ENCODE assay signal across 15 cellular contexts in genomic region chr7:98354052-98354451, GRCh38. TPM values are rescaled to one million over a fixed set of nuclear protein-coding genes. Genes with fewer than 3 reads are reported as not detected.
A peak's percentile ranks its signal among the peaks of the same experiment; 100 is the strongest.
DNase-seq lines count a peak whose midpoint lies in the region; ATAC-seq and TF ChIP-seq lines count a peak whose summit lies in the region.
"Had no signal": no experiment of that assay in that cellular context is flagged by ENCODE, and none has a peak within 500 bp of the region (broad histone marks: within the 10 kb centered on the region; RNA-seq: fewer than 3 reads in every experiment).

No MANE protein-coding gene starts in this region.

- POLR2A ChIA-PET in Caco-2 (lab: Charles Lee), result no interaction called here
- POLR2A ChIA-PET in PC-9 (lab: Charles Lee; ENCODE audit: unreplicated experiment), result interaction anchor here (0.7 kb wide), 1 partner anchor 64 kb away, joined by 4 read pairs; no protein-coding TSS in a partner anchor

- CTCF ChIA-PET in Caco-2 (lab: Charles Lee) (interaction anchor here (0.6 kb wide), 1 partner anchor 63 kb away, joined by 3 read pairs; no protein-coding TSS in a partner anchor), PC-9 (lab: Charles Lee) (interaction anchor here (1.0 kb wide), 1 partner anchor 47 kb away, joined by 3 read pairs; the partner anchor contains the start of gene BAIAP2L1)

- H3F3A ChIP-seq in PC-9 (ENCODE audit: insufficient read depth, low read depth), result peaks cover 86% of the 10 kb centered on the region

- H3K36me3 ChIP-seq in Caco-2 (ENCODE audit: control insufficient read depth, insufficient read depth, low read length) (no peaks in the 10 kb centered on the region; the same call in none of the 2 replicates), PC-9 (ENCODE audit: low read depth) (peaks cover 16% of the 10 kb centered on the region)
- H3K36me3 ChIP-seq: gastroesophageal sphincter, ovary had no signal

- BruUV-seq in Caco-2 (replicated peaks; lab: Mats Ljungman, UMichigan) (TSS peak; percentile 13), PC-9 (replicated peaks; lab: Mats Ljungman, UMichigan) (no TSS peak)

- H3K9me3 ChIP-seq in Caco-2 (no peaks in the 10 kb centered on the region), PC-9 (ENCODE audit: insufficient read depth, low read depth) (no peaks in the 10 kb centered on the region)
- H3K9me3 ChIP-seq: ovary had no signal

- H3K9me3 Mint-ChIP-seq in Caco-2 (ENCODE audit: unreplicated experiment), result no peaks in the 10 kb centered on the region
- H3K9me3 Mint-ChIP-seq in natural killer cell, result no peaks in the 10 kb centered on the region
- H3K9me3 Mint-ChIP-seq: activated naive CD8-positive, alpha-beta T cell treated with anti-CD3 and anti-CD28 coated beads for 36 hours; CD4-positive, CD25-positive, alpha-beta regulatory T cell had no signal

- H3K27me3 ChIP-seq in Caco-2 (replicated peaks; ENCODE audit: control insufficient read depth, insufficient read depth, low read length), result no peaks in the 10 kb centered on the region
- no peaks in the 10 kb centered on the region for H3K27me3 ChIP-seq in PC-9 (ENCODE audit: insufficient read depth, low read depth)
- H3K27me3 ChIP-seq: gastroesophageal sphincter, ovary had no signal

- no peak for TF ChIP-seq CTCF in Caco-2 (IDR thresholded peaks at IDR 0.05; ENCODE audit: insufficient read depth in 1 of 2, low read depth in 1 of 2, low read length in 1 of 2, severe bottlenecking in 1 of 2, unreplicated experiment in 1 of 2)
- TF ChIP-seq CTCF in PC-9 (conservative IDR thresholded peaks at IDR 0.05), result no peak
- TF ChIP-seq CTCF in epithelial cell of proximal tubule (conservative IDR thresholded peaks at IDR 0.05; ENCODE audit: low read depth, low read length), result no peak
- no peak for TF ChIP-seq CTCF in natural killer cell (IDR thresholded peaks at IDR 0.05)

- no peak overlapping the region for H2AFZ ChIP-seq in PC-9

- H3K79me2 ChIP-seq in PC-9 (ENCODE audit: low read depth), result peaks cover 77% of the 10 kb centered on the region

- H3K4me3 Mint-ChIP-seq in Caco-2 (ENCODE audit: unreplicated experiment) (peak overlapping the region; percentile 42), natural killer cell (no peak overlapping the region)
- H3K4me3 Mint-ChIP-seq: activated naive CD8-positive, alpha-beta T cell treated with anti-CD3 and anti-CD28 coated beads for 36 hours; CD4-positive, CD25-positive, alpha-beta regulatory T cell had no signal

- peak overlapping the region; percentile 84 for H3K4me2 ChIP-seq in PC-9

- no peak for DNase-seq in Caco-2
- DNase-seq in PC-9, result no peak
- DNase-seq in epithelial cell of proximal tubule (ENCODE audit: low read depth), result no peak
- DNase-seq in natural killer cell, result no peak
- DNase-seq in ureter (ENCODE audit: low spot score), result no peak
- DNase-seq in HPDE6-E6E7 (ENCODE audit: extremely low spot score), result no peak
- no peak for DNase-seq in NCI-H82 (lab: John Stamatoyannopoulos, UW)
- DNase-seq: activated naive CD8-positive, alpha-beta T cell treated with anti-CD3 and anti-CD28 coated beads for 36 hours; CD4-positive, CD25-positive, alpha-beta regulatory T cell; NCI-H1048; NCI-H510A; ovary had no signal

- H3K4me1 Mint-ChIP-seq in Caco-2 (ENCODE audit: low read depth, unreplicated experiment), result peaks cover 22% of the 10 kb centered on the region
- no peaks in the 10 kb centered on the region for H3K4me1 Mint-ChIP-seq in natural killer cell
- H3K4me1 Mint-ChIP-seq: activated naive CD8-positive, alpha-beta T cell treated with anti-CD3 and anti-CD28 coated beads for 36 hours; CD4-positive, CD25-positive, alpha-beta regulatory T cell had no signal

- intact Hi-C loops in Caco-2 (cut with micrococcal nuclease; ENCODE audit: unreplicated experiment), result loop anchor here (1.0 kb wide), 1 partner anchor 25 kb away; no protein-coding TSS in a partner anchor
- intact Hi-C loops in PC-9 (cut with micrococcal nuclease; ENCODE audit: unreplicated experiment), result loop anchor here (2.0 to 10.0 kb wide), 5 partner anchors 47 to 521 kb away; partner anchors contain the start of genes BAIAP2L1, BRI3, TMEM130 and TRRAP
- intact Hi-C loops in natural killer cell (cut with micrococcal nuclease), result no loop called here

- no peaks in the 10 kb centered on the region; the same call in 1 of the 2 replicates for H4K20me1 ChIP-seq in PC-9 (ENCODE audit: insufficient read depth)

- H3K36me3 Mint-ChIP-seq in Caco-2 (ENCODE audit: insufficient read depth, unreplicated experiment) (peaks cover 56% of the 10 kb centered on the region), natural killer cell (no peaks in the 10 kb centered on the region)
- H3K36me3 Mint-ChIP-seq: activated naive CD8-positive, alpha-beta T cell treated with anti-CD3 and anti-CD28 coated beads for 36 hours; CD4-positive, CD25-positive, alpha-beta regulatory T cell had no signal

- H3K27ac Mint-ChIP-seq in Caco-2 (ENCODE audit: unreplicated experiment), result peak overlapping the region; percentile 65
- H3K27ac Mint-ChIP-seq in natural killer cell, result no peak overlapping the region
- H3K27ac Mint-ChIP-seq: activated naive CD8-positive, alpha-beta T cell treated with anti-CD3 and anti-CD28 coated beads for 36 hours had no signal

- no peaks in the 10 kb centered on the region for H3K9me2 ChIP-seq in PC-9 (ENCODE audit: insufficient read depth)

- H3K4me1 ChIP-seq in Caco-2 (peaks cover 38% of the 10 kb centered on the region), PC-9 (replicated peaks; ENCODE audit: insufficient read depth) (peaks cover 93% of the 10 kb centered on the region)

- ATAC-seq in natural killer cell, result no peak
- ATAC-seq: gastroesophageal sphincter had no signal

- no peaks in the 10 kb centered on the region for H3K27me3 Mint-ChIP-seq in Caco-2 (ENCODE audit: insufficient read depth, unreplicated experiment)
- H3K27me3 Mint-ChIP-seq in natural killer cell (ENCODE audit: low read depth in 2 of 2), result peaks cover 0 to 15% of the 10 kb centered on the region in 2 donors
- H3K27me3 Mint-ChIP-seq: activated naive CD8-positive, alpha-beta T cell treated with anti-CD3 and anti-CD28 coated beads for 36 hours had no signal

- H3K4me3 ChIP-seq in Caco-2 (ENCODE audit: low read depth, low read length) (no peak overlapping the region), PC-9 (peak overlapping the region; percentile 52), epithelial cell of proximal tubule (ENCODE audit: low read depth, low read length) (peak overlapping the region; percentile 32), skin epidermis (no peak overlapping the region)
- H3K4me3 ChIP-seq: coronary artery, gastroesophageal sphincter, ovary had no signal

- H3K27ac ChIP-seq in PC-9 (peak overlapping the region; percentile 94), skin epidermis (peak overlapping the region in 17 of 21 experiments; percentile 15 to 76 (median 54))
- H3K27ac ChIP-seq: coronary artery, gastroesophageal sphincter, ovary had no signal

RNA-seq across cellular contexts. Expression of gene BAIAP2L1, which starts 46.8 kb away (rescaled TPM):
- total RNA-seq in Caco-2 (2022) (60.9 and 66.9 TPM in 2 replicates), PC-9 (2021) (89.4 and 102 TPM in 2 replicates), epithelial cell of proximal tubule (25.3 and 46.8 TPM in 2 replicates), natural killer cell (not detected), ureter (36.5 TPM)

Comparison
In these comparisons a context has a peak if more than half of its experiments do, and no peak if none do; other contexts are left out.
1. H3K4me3 ChIP-seq: peak in PC-9 (single experiment) and epithelial cell of proximal tubule (single experiment); none in Caco-2 (single experiment) and skin epidermis (0 of 7).
2. RNA of gene BAIAP2L1, which starts 46.8 kb away (total RNA-seq): 89.4 to 102 TPM in PC-9, 60.9 to 66.9 TPM in Caco-2, 25.3 to 46.8 TPM in epithelial cell of proximal tubule and 36.5 TPM in ureter (single experiment); not detected in natural killer cell; every median in the first group is over 10 times any median in the second.